In the genomic region with DNA sequence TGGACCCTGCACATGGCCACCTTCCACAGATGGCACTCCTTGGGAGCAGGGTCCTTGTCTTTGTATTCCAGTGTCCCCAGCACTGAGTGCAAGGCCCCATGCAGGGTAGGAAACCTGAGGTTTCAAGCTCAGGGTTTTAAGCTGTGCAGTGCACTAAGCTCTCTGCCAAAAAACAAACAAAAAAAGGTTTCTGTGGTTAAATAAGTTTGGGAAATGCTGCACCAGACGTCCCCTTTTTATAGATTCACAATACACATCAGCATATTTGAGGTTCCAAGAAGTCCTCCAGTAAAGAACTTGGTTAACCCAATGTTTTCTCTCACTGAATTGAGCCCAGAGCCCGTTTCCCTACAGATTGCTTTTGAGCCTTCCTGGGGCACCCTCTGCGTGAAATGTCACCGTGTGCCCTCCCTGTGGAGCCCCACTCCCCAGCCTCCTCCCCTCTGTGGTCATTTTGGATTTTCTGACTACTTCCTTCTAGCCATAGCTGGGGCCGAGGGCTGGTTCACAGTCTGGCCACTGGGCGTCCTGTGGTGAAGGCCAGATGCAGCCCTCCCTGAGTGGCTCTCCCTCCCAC, we compare ENCODE assay signal across 9 cellular contexts. TPM values are rescaled to one million over a fixed set of nuclear protein-coding genes. Genes with fewer than 3 reads are reported as not detected.
A peak's percentile ranks its signal among the peaks of the same experiment; 100 is the strongest.
DNase-seq lines count a peak whose midpoint lies in the region; ATAC-seq, FAIRE-seq and TF ChIP-seq lines count a peak whose summit lies in the region.
"Had no signal": no experiment of that assay in that cellular context is flagged by ENCODE, and none has a peak within 500 bp of the region (broad histone marks: within the 10 kb centered on the region; RNA-seq: fewer than 3 reads in every experiment).

No MANE protein-coding gene starts in this region.

- no peak for DNase-seq in AG09319 (ENCODE audit: extremely low read depth, low read depth)
- DNase-seq in LHCN-M2 (ENCODE audit: low read depth), result peak; percentile 26
- peak in 5 of 61 donors; percentile 10 to 21 (median 16) for DNase-seq in caudate nucleus (lab: John Stamatoyannopoulos, UW)
- DNase-seq in naive thymus-derived CD4-positive, alpha-beta T cell, result no peak
- no peak for DNase-seq in HTR-8/SVneo (ENCODE audit: insufficient read length, low spot score)
- DNase-seq: NCI-H187 had no signal

- H3K4me3 Mint-ChIP-seq in naive thymus-derived CD4-positive, alpha-beta T cell, result peak overlapping the region in 1 of 10 donors; percentile 58

- peak overlapping the region in 8 of 9 donors; percentile 14 to 90 (median 68) for H3K27ac Mint-ChIP-seq in naive thymus-derived CD4-positive, alpha-beta T cell

- H3K27me3 Mint-ChIP-seq in naive thymus-derived CD4-positive, alpha-beta T cell, result no peaks in the 10 kb centered on the region

- no peak for FAIRE-seq in HTR-8/SVneo (lab: Jason Lieb, UNC)

- no peaks in the 10 kb centered on the region for H3K9me3 Mint-ChIP-seq in naive thymus-derived CD4-positive, alpha-beta T cell

- no peak overlapping the region for H3K4me3 ChIP-seq in naive thymus-derived CD4-positive, alpha-beta T cell (ENCODE audit: low read length)

- TF ChIP-seq CTCF in AG09319 (IDR thresholded peaks at IDR 0.05; ENCODE audit: low read depth, low read length), result peak; percentile 23

- H3K9me3 ChIP-seq in naive thymus-derived CD4-positive, alpha-beta T cell (ENCODE audit: control insufficient read depth in 2 of 3, low read length in 3 of 3), result no peaks in the 10 kb centered on the region

- no peaks in the 10 kb centered on the region for H3K27me3 ChIP-seq in naive thymus-derived CD4-positive, alpha-beta T cell (ENCODE audit: control insufficient read depth in 2 of 2, insufficient read depth in 2 of 2, low read length in 2 of 2)

- intact Hi-C loops in naive thymus-derived CD4-positive, alpha-beta T cell (cut with micrococcal nuclease), result no loop called here

- peak overlapping the region; percentile 91 for H3K27ac ChIP-seq in caudate nucleus (ENCODE audit: low read depth, low read length)
- peak overlapping the region; percentile 5 for H3K27ac ChIP-seq in naive thymus-derived CD4-positive, alpha-beta T cell (ENCODE audit: low read depth, low read length)

- POLR2A ChIA-PET in naive thymus-derived CD4-positive, alpha-beta T cell (lab: Charles Lee), result interaction anchor here (0.6 to 0.9 kb wide), 4 partner anchors 10 to 83 kb away, joined by 3 read pairs; a partner anchor contains a TSS

- ATAC-seq in naive thymus-derived CD4-positive, alpha-beta T cell, result peak; percentile 57
- ATAC-seq in HG03442 (IDR thresholded peaks at IDR 0.05; ENCODE audit: unreplicated experiment) (no peak), GM21576 (IDR thresholded peaks at IDR 0.05; ENCODE audit: unreplicated experiment) (no peak), HG02759 (IDR thresholded peaks at IDR 0.05; ENCODE audit: unreplicated experiment) (no peak)

- CTCF ChIA-PET in naive thymus-derived CD4-positive, alpha-beta T cell (lab: Charles Lee), result interaction anchor here (1.1 kb wide), 1 partner anchor 20 kb away, joined by 3 read pairs; no protein-coding TSS in a partner anchor

- peaks cover 0 to 36% (median 4%) of the 10 kb centered on the region in 3 experiments for H3K36me3 ChIP-seq in naive thymus-derived CD4-positive, alpha-beta T cell (ENCODE audit: control insufficient read depth in 2 of 3, insufficient read depth in 3 of 3, low read length in 3 of 3)

- H3K4me1 ChIP-seq in naive thymus-derived CD4-positive, alpha-beta T cell (ENCODE audit: control insufficient read depth in 2 of 2, insufficient read depth in 2 of 2, low read length in 2 of 2), result no peaks in the 10 kb centered on the region

- H3K4me1 Mint-ChIP-seq in naive thymus-derived CD4-positive, alpha-beta T cell, result peaks cover 0 to 21% (median 4%) of the 10 kb centered on the region in 7 donors

- peaks cover 0 to 16% (median 3%) of the 10 kb centered on the region in 5 donors for H3K36me3 Mint-ChIP-seq in naive thymus-derived CD4-positive, alpha-beta T cell

RNA-seq across cellular contexts. Expression of a gene that starts 17.1 kb away (rescaled TPM):
- total RNA-seq in LHCN-M2 (2014; rRNA removed), result 53.9 and 61.4 TPM in 2 replicates
- polyA plus RNA-seq in LHCN-M2 (2012), result 29.9 TPM
- 100 to 1,000 TPM in 1 of 5 experiments, 10 to 100 TPM in 4; 77.3 to 101 (median 88.2) TPM for total RNA-seq in naive thymus-derived CD4-positive, alpha-beta T cell
- polyA plus RNA-seq in naive thymus-derived CD4-positive, alpha-beta T cell, result 10 to 100 TPM; 26.4 to 29.9 TPM

RNA-seq across cellular contexts. Expression of a gene that starts 17.2 kb away (rescaled TPM):
- total RNA-seq in LHCN-M2 (2014; rRNA removed), result under 0.01 TPM in 1 of 2 replicates, not detected in the other
- polyA plus RNA-seq in LHCN-M2 (2012), result 0.02 TPM
- total RNA-seq in naive thymus-derived CD4-positive, alpha-beta T cell, result 1 to 10 TPM in 1 of 5 experiments, under 1 TPM in 1, not detected in 3; 0.78 to 1.5 TPM
- polyA plus RNA-seq in naive thymus-derived CD4-positive, alpha-beta T cell, result under 1 TPM; 0.11 to 0.29 TPM

RNA-seq across cellular contexts. Expression of a gene that starts 28.1 kb away (rescaled TPM):
- 85.4 and 99.4 TPM in 2 replicates for total RNA-seq in LHCN-M2 (2014; rRNA removed)
- 54.4 TPM for polyA plus RNA-seq in LHCN-M2 (2012)
- total RNA-seq in naive thymus-derived CD4-positive, alpha-beta T cell, result 10 to 100 TPM; 14.7 to 32.0 (median 24.8) TPM
- 10 to 100 TPM; 33.0 to 40.2 TPM for polyA plus RNA-seq in naive thymus-derived CD4-positive, alpha-beta T cell
